8 cellular contexts compared by ENCODE assay signal in genomic region chr17:8158267-8159031, GRCh38. TPM values are rescaled to one million over a fixed set of nuclear protein-coding genes. Genes with fewer than 3 reads are reported as not detected.
DNase-seq lines count a peak whose midpoint lies in the region; ATAC-seq, FAIRE-seq and TF ChIP-seq lines count a peak whose summit lies in the region.

No MANE protein-coding gene starts in this region.

- H3K4me3 Mint-ChIP-seq in activated B cell treated with CpG ODN at 0.5 μM for 24 hours = peak overlapping the region; percentile 46
- H3K4me3 Mint-ChIP-seq in central memory CD8-positive, alpha-beta T cell = peak overlapping the region; percentile 47

- no peak for TF ChIP-seq CTCF in activated B cell treated with CpG ODN at 0.5 μM for 24 hours (IDR thresholded peaks at IDR 0.05)

- no peaks in the 10 kb centered on the region for H3K9me3 Mint-ChIP-seq in activated B cell treated with CpG ODN at 0.5 μM for 24 hours
- no peaks in the 10 kb centered on the region for H3K9me3 Mint-ChIP-seq in central memory CD8-positive, alpha-beta T cell

- peaks cover 42% of the 10 kb centered on the region for H3K4me1 Mint-ChIP-seq in activated B cell treated with CpG ODN at 0.5 μM for 24 hours
- H3K4me1 Mint-ChIP-seq in central memory CD8-positive, alpha-beta T cell = peaks cover 40% of the 10 kb centered on the region

- H3K27me3 Mint-ChIP-seq in activated B cell treated with CpG ODN at 0.5 μM for 24 hours = no peaks in the 10 kb centered on the region
- H3K27me3 Mint-ChIP-seq in central memory CD8-positive, alpha-beta T cell = no peaks in the 10 kb centered on the region

- H3K27ac Mint-ChIP-seq in activated B cell treated with CpG ODN at 0.5 μM for 24 hours = peak overlapping the region; percentile 88
- peak overlapping the region; percentile 79 for H3K27ac Mint-ChIP-seq in central memory CD8-positive, alpha-beta T cell (ENCODE audit: low read depth)

- CTCF ChIA-PET in activated B cell treated with CpG ODN at 0.5 μM for 24 hours (lab: Charles Lee) = interaction anchor here (0.6 to 2.1 kb wide), 16 partner anchors 15 to 98 kb away, joined by 3 to 15 read pairs (median 4); partner anchors contain the start of genes CTC1 and HES7

- intact Hi-C loops in activated B cell treated with CpG ODN at 0.5 μM for 24 hours (cut with micrococcal nuclease) = loop anchor here (1.0 to 10.0 kb wide), 5 partner anchors 79 to 474 kb away; partner anchors contain the start of genes CYB5D1, NAA38, TMEM88 and TP53

- POLR2A ChIA-PET in activated B cell treated with CpG ODN at 0.5 μM for 24 hours (lab: Charles Lee) = interaction anchor here (0.6 to 15.9 kb wide), 18 partner anchors 9 to 137 kb away, joined by 3 to 385 read pairs (median 4); partner anchors contain the start of genes BORCS6, CTC1, HES7 and PFAS

- peaks cover 35% of the 10 kb centered on the region for H3K36me3 Mint-ChIP-seq in activated B cell treated with CpG ODN at 0.5 μM for 24 hours (ENCODE audit: low read depth)
- H3K36me3 Mint-ChIP-seq in central memory CD8-positive, alpha-beta T cell (ENCODE audit: insufficient read depth) = peaks cover 64% of the 10 kb centered on the region

- FAIRE-seq in A204.1 (lab: Jason Lieb, UNC) (peak; percentile 93), GM18507 (lab: Jason Lieb, UNC) (peak; percentile 91)

- DNase-seq in GM18507 (ENCODE audit: extremely low spot score, insufficient read length, low read depth) (no peak), NCI-H2227 (lab: John Stamatoyannopoulos, UW; ENCODE audit: unreplicated experiment) (peak; percentile 82), activated B cell treated with CpG ODN at 0.5 μM for 24 hours (peak; percentile 79), kidney glomerular epithelial cell (lab: John Stamatoyannopoulos, UW) (peak; percentile 60)
- peak; percentile 82 to 88 for DNase-seq in central memory CD8-positive, alpha-beta T cell (ENCODE audit: low spot score in 2 of 2)
- peak; percentile 63 to 80 for DNase-seq in stimulated activated CD4-positive, alpha-beta T cell treated with anti-CD3 and anti-CD28 coated beads, Interleukin-1b, Interleukin-23, amount 100 ng/mL, for 1 hour (ENCODE audit: low read depth in 2 of 2)

- ATAC-seq in activated B cell treated with CpG ODN at 0.5 μM for 24 hours (ENCODE audit: low read depth) = peak; percentile 13
- ATAC-seq in central memory CD8-positive, alpha-beta T cell (replicated peaks; ENCODE audit: extremely low read depth, poor library complexity, severe bottlenecking) = peak; percentile 3
- no peak for ATAC-seq in GM19023 (IDR thresholded peaks at IDR 0.05; ENCODE audit: unreplicated experiment)

RNA-seq across cellular contexts. Expression of gene VAMP2, which starts 4.3 kb away (rescaled TPM):
- total RNA-seq in activated B cell treated with CpG ODN at 0.5 μM for 24 hours = 82.0 and 97.7 TPM in 2 replicates

RNA-seq across cellular contexts. Expression of gene PER1, which starts 6.2 kb away (rescaled TPM):
- total RNA-seq in activated B cell treated with CpG ODN at 0.5 μM for 24 hours = 40.7 and 45.0 TPM in 2 replicates

RNA-seq across cellular contexts. Expression of gene TMEM107, which starts 17.7 kb away (rescaled TPM):
- total RNA-seq in activated B cell treated with CpG ODN at 0.5 μM for 24 hours = 17.3 and 20.9 TPM in 2 replicates

RNA-seq across cellular contexts. Expression of gene BORCS6, which starts 31.5 kb away (rescaled TPM):
- 12.3 and 12.8 TPM in 2 replicates for total RNA-seq in activated B cell treated with CpG ODN at 0.5 μM for 24 hours

RNA-seq across cellular contexts. Expression of gene HES7, which starts 34.5 kb away (rescaled TPM):
- total RNA-seq in activated B cell treated with CpG ODN at 0.5 μM for 24 hours = 0.12 and 0.49 TPM in 2 replicates
